ENCODE assay signal across 1 cellular context in the genomic region with DNA sequence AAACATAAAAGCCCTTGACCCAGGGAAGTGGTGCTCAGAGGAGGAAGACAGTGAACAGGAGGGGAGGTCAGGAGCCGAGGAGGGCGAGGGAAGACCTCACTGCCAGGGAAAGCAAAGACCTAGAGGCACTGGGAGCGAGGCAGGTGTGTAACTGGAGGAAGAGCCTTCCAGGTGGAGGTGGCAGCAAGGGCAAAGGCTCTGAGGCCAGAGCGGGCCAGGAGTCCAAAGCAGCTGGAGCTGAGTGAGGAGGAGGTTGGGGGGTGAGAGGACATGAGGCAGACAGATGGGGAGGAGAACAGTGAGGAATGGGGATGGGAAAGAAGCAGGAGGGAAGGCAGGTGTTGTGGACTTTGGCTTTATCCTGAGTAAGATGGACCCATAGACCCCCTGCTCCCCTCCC.
TF ChIP-seq lines count a peak whose summit lies in the region.

No MANE protein-coding gene starts in this region.

TF ChIP-seq in SK-N-SH, 30 proteins besides CTCF, POLR2A, EP300 and RAD21 (continued from another document):
- TF ChIP-seq, protein P1, sequence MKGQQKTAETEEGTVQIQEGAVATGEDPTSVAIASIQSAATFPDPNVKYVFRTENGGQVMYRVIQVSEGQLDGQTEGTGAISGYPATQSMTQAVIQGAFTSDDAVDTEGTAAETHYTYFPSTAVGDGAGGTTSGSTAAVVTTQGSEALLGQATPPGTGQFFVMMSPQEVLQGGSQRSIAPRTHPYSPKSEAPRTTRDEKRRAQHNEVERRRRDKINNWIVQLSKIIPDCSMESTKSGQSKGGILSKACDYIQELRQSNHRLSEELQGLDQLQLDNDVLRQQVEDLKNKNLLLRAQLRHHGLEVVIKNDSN (IDR thresholded peaks at IDR 0.05; ENCODE audit: borderline replicate concordance, low read depth), result no peak
- TF ChIP-seq MXI1 (IDR thresholded peaks at IDR 0.05; ENCODE audit: low read depth, low read length) (no peak), SMC3 (IDR thresholded peaks at IDR 0.05; ENCODE audit: low read depth, low read length) (no peak), ELF1 (IDR thresholded peaks at IDR 0.05) (no peak), FOXJ3 (CRISPR knock-in tag; IDR thresholded peaks at IDR 0.05) (no peak), NRF1 (IDR thresholded peaks at IDR 0.05; ENCODE audit: low read depth, low read length) (no peak), YY1 (IDR thresholded peaks at IDR 0.05; ENCODE audit: low read depth) (no peak), GATA2 (CRISPR knock-in tag; IDR thresholded peaks at IDR 0.05) (no peak), EZH2phosphoT487 (IDR thresholded peaks at IDR 0.05; ENCODE audit: borderline replicate concordance, low read depth) (no peak), FOSL2 (IDR thresholded peaks at IDR 0.05; ENCODE audit: borderline replicate concordance, low read depth) (no peak), GABPA (IDR thresholded peaks at IDR 0.05; ENCODE audit: low read depth) (no peak)
- TF ChIP-seq, protein P2, sequence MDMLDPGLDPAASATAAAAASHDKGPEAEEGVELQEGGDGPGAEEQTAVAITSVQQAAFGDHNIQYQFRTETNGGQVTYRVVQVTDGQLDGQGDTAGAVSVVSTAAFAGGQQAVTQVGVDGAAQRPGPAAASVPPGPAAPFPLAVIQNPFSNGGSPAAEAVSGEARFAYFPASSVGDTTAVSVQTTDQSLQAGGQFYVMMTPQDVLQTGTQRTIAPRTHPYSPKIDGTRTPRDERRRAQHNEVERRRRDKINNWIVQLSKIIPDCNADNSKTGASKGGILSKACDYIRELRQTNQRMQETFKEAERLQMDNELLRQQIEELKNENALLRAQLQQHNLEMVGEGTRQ (IDR thresholded peaks at IDR 0.05; ENCODE audit: borderline replicate concordance, low read depth, low read length), result no peak
- TF ChIP-seq, protein P3, sequence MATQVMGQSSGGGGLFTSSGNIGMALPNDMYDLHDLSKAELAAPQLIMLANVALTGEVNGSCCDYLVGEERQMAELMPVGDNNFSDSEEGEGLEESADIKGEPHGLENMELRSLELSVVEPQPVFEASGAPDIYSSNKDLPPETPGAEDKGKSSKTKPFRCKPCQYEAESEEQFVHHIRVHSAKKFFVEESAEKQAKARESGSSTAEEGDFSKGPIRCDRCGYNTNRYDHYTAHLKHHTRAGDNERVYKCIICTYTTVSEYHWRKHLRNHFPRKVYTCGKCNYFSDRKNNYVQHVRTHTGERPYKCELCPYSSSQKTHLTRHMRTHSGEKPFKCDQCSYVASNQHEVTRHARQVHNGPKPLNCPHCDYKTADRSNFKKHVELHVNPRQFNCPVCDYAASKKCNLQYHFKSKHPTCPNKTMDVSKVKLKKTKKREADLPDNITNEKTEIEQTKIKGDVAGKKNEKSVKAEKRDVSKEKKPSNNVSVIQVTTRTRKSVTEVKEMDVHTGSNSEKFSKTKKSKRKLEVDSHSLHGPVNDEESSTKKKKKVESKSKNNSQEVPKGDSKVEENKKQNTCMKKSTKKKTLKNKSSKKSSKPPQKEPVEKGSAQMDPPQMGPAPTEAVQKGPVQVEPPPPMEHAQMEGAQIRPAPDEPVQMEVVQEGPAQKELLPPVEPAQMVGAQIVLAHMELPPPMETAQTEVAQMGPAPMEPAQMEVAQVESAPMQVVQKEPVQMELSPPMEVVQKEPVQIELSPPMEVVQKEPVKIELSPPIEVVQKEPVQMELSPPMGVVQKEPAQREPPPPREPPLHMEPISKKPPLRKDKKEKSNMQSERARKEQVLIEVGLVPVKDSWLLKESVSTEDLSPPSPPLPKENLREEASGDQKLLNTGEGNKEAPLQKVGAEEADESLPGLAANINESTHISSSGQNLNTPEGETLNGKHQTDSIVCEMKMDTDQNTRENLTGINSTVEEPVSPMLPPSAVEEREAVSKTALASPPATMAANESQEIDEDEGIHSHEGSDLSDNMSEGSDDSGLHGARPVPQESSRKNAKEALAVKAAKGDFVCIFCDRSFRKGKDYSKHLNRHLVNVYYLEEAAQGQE (IDR thresholded peaks at IDR 0.05; ENCODE audit: low read depth, low read length), result no peak
- TF ChIP-seq, protein P4, sequence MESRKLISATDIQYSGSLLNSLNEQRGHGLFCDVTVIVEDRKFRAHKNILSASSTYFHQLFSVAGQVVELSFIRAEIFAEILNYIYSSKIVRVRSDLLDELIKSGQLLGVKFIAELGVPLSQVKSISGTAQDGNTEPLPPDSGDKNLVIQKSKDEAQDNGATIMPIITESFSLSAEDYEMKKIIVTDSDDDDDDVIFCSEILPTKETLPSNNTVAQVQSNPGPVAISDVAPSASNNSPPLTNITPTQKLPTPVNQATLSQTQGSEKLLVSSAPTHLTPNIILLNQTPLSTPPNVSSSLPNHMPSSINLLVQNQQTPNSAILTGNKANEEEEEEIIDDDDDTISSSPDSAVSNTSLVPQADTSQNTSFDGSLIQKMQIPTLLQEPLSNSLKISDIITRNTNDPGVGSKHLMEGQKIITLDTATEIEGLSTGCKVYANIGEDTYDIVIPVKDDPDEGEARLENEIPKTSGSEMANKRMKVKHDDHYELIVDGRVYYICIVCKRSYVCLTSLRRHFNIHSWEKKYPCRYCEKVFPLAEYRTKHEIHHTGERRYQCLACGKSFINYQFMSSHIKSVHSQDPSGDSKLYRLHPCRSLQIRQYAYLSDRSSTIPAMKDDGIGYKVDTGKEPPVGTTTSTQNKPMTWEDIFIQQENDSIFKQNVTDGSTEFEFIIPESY (IDR thresholded peaks at IDR 0.05; ENCODE audit: borderline replicate concordance, low read depth), result no peak
